31 cellular contexts compared by ENCODE assay signal in genomic region chr7:16744518-16745250, GRCh38. TPM values are rescaled to one million over a fixed set of nuclear protein-coding genes. Genes with fewer than 3 reads are reported as not detected.
DNase-seq lines count a peak whose midpoint lies in the region; ATAC-seq and TF ChIP-seq lines count a peak whose summit lies in the region.
"Had no signal": no experiment of that assay in that cellular context is flagged by ENCODE, and none has a peak within 500 bp of the region (broad histone marks: within the 10 kb centered on the region; RNA-seq: fewer than 3 reads in every experiment).

No MANE protein-coding gene starts in this region.

- no peak overlapping the region for H3K9ac ChIP-seq in subcutaneous abdominal adipose tissue (ENCODE audit: low read length in 5 of 5)

- no peak for TF ChIP-seq CTCF in heart right ventricle (IDR thresholded peaks at IDR 0.05)

- 70 to 85% methylated on average over 6 of the region's 6 CpGs for WGBS in heart right ventricle, 2 donors
- WGBS in ectodermal cell, 2 experiments, result 83 to 87% methylated on average over 6 of the region's 6 CpGs

- H3K9me3 ChIP-seq in heart right ventricle (no peaks in the 10 kb centered on the region), ectodermal cell (ENCODE audit: control insufficient read depth, low read length) (no peaks in the 10 kb centered on the region), subcutaneous abdominal adipose tissue (ENCODE audit: control insufficient read depth in 5 of 5, low read length in 5 of 5) (no peaks in the 10 kb centered on the region)
- H3K9me3 ChIP-seq: mucosa of descending colon, right lobe of liver had no signal

- DNase-seq in heart right ventricle (no peak), Right ventricle myocardium inferior (ENCODE audit: missing footprints) (no peak), NCI-H82 treated with DMSO at 0.1 percent for 48 hours (lab: John Stamatoyannopoulos, UW; ENCODE audit: unreplicated experiment) (peak; percentile 32), T-helper 2 cell (no peak)
- DNase-seq: activated CD4-positive, alpha-beta memory T cell treated with anti-CD3 and anti-CD28 coated beads for 36 hours; activated CD4-positive, CD25-positive, alpha-beta regulatory T cell; amygdala; CD8-positive, alpha-beta memory T cell; DMS153; effector CD4-positive, alpha-beta T cell; head of caudate nucleus; kidney glomerular epithelial cell; mucosa of descending colon; NCI-H1092 treated with DMSO at 0.1 percent for 48 hours; NCI-H187 treated with DMSO at 0.1 percent for 48 hours; NCI-H524 treated with DMSO at 0.1 percent for 48 hours; OCI-M1; posterior cingulate gyrus; right lobe of liver; stimulated activated CD4-positive, alpha-beta T cell treated with anti-CD3 and anti-CD28 coated beads, Interleukin-12 subunit alpha, Interleukin-12 subunit beta, amount 100 ng/mL, for 4 hours; stimulated activated CD4-positive, alpha-beta T cell treated with anti-CD3 and anti-CD28 coated beads, Interleukin-4, amount 100 ng/mL, for 1 hour; T-helper 9 cell; trophoblast cell had no signal

- intact Hi-C loops in heart right ventricle (cut with DNase I) (loop anchor here in 2 of 10 donors (5.0 to 10.0 kb wide), 2 partner anchors 97 to 1060 kb away; partner anchors contain the start of genes ANKMY2 (in 1 of the 2), BZW2 (in 1 of the 2) and MEOX2 (in 1 of the 2)), Right ventricle myocardium inferior (cut with DNase I) (loop anchor here (5.0 to 10.0 kb wide), 2 partner anchors 550 to 887 kb away; partner anchors contain the start of gene AHR)

- H3K4me1 ChIP-seq in heart right ventricle (peaks cover 7 to 67% (median 32%) of the 10 kb centered on the region in 9 donors), ectodermal cell (ENCODE audit: control insufficient read depth, insufficient read depth, low read length) (peaks cover 22% of the 10 kb centered on the region), subcutaneous abdominal adipose tissue (ENCODE audit: control insufficient read depth in 5 of 5, insufficient read depth in 5 of 5, low read length in 5 of 5) (peaks cover 7 to 36% (median 15%) of the 10 kb centered on the region in 5 donors)
- H3K4me1 ChIP-seq: right lobe of liver had no signal

- H3K4me3 ChIP-seq in heart right ventricle, result no peak overlapping the region
- no peak overlapping the region for H3K4me3 ChIP-seq in ectodermal cell (ENCODE audit: insufficient read depth, low read depth, low read length)
- no peak overlapping the region for H3K4me3 ChIP-seq in subcutaneous abdominal adipose tissue (ENCODE audit: low read depth in 1 of 5, low read length in 5 of 5)
- H3K4me3 ChIP-seq: lung, mucosa of descending colon, right lobe of liver had no signal

- H3K27ac ChIP-seq in heart right ventricle, result peak overlapping the region in 7 of 10 donors; percentile 2 to 76 (median 73)
- peak overlapping the region; percentile 76 for H3K27ac ChIP-seq in ectodermal cell (ENCODE audit: insufficient read depth, low read depth, low read length, poor library complexity, severe bottlenecking)
- peak overlapping the region; percentile 45 for H3K27ac ChIP-seq in subcutaneous abdominal adipose tissue (ENCODE audit: low read depth, low read length)
- H3K27ac ChIP-seq: right lobe of liver had no signal

- ATAC-seq in heart right ventricle, result no peak
- no peak for ATAC-seq in Right ventricle myocardium inferior
- ATAC-seq in HG02852 (IDR thresholded peaks at IDR 0.05; ENCODE audit: unreplicated experiment), result no peak
- ATAC-seq in HG03280 (IDR thresholded peaks at IDR 0.05; ENCODE audit: unreplicated experiment), result no peak
- ATAC-seq: activated T-helper 17 cell treated with anti-CD3 and anti-CD28 coated beads, Interleukin-2, amount 50 U/mL, for 72 hours; mucosa of descending colon; natural killer cell treated with Interleukin-12 subunit alpha and Interleukin-12 subunit beta and Interleukin-15 and Interleukin-18, amount 100 ng/mL, for 72 hours; SK-N-SH treated with all-trans-retinoic acid at 6 μM for 48 hours had no signal

- H3K27me3 ChIP-seq in heart right ventricle (no peaks in the 10 kb centered on the region), ectodermal cell (ENCODE audit: control insufficient read depth, insufficient read depth, low read length, poor library complexity, severe bottlenecking) (no peaks in the 10 kb centered on the region), subcutaneous abdominal adipose tissue (ENCODE audit: control insufficient read depth in 5 of 5, insufficient read depth in 4 of 5, low read length in 5 of 5) (no peaks in the 10 kb centered on the region)
- H3K27me3 ChIP-seq: right lobe of liver had no signal

- no peaks in the 10 kb centered on the region for H3K36me3 ChIP-seq in heart right ventricle
- H3K36me3 ChIP-seq in ectodermal cell (ENCODE audit: control insufficient read depth, insufficient read depth, low read length), result no peaks in the 10 kb centered on the region
- no peaks in the 10 kb centered on the region for H3K36me3 ChIP-seq in subcutaneous abdominal adipose tissue (ENCODE audit: control insufficient read depth in 5 of 5, insufficient read depth in 5 of 5, low read length in 5 of 5)
- H3K36me3 ChIP-seq: right lobe of liver had no signal

RNA-seq across cellular contexts. Expression of gene TSPAN13, which starts 8.9 kb away (rescaled TPM):
- total RNA-seq in heart right ventricle (10 to 100 TPM in 5 of 10 donors, 1 to 10 TPM in 5; 6.8 to 26.3 (median 10.0) TPM), Right ventricle myocardium inferior (16.7 TPM)
- 10 to 100 TPM; 26.4 to 40.1 TPM for polyA plus RNA-seq in heart right ventricle
- 28.0 TPM for polyA plus RNA-seq in ectodermal cell (2013, experiment 1 of 4)
- 26.0 TPM for polyA plus RNA-seq in ectodermal cell (2013, experiment 2 of 4)
- polyA plus RNA-seq in ectodermal cell (2013, experiment 3 of 4), result 28.1 TPM
- polyA plus RNA-seq in ectodermal cell (2013, experiment 4 of 4), result 31.5 TPM
- polyA plus RNA-seq: CD8-positive, alpha-beta memory T cell had no signal
